Comparison of ENCODE assay signal across 22 cellular contexts in genomic region chr10:60769406-60769805, GRCh38.
"Had no signal": no experiment of that assay in that cellular context is flagged by ENCODE, and none has a peak within 500 bp of the region (broad histone marks: within the 10 kb centered on the region; RNA-seq: fewer than 3 reads in every experiment).

No MANE protein-coding gene starts in this region.

- H3K9me3 Mint-ChIP-seq: activated naive CD8-positive, alpha-beta T cell treated with anti-CD3 and anti-CD28 coated beads, Interleukin-2, amount 10 ng/mL, durations not matched to agents 7 days and 5 days; central memory CD8-positive, alpha-beta T cell; immature natural killer cell; natural killer cell; stimulated activated naive B cell treated with anti-CD40 and anti-IgM and Interleukin-4, amounts not matched to agents 10 μg/mL and 1 μg/mL and 100 μg/mL, for 72 hours; T-helper 2 cell treated with Interferon-gamma antibody and Interleukin-4, amounts not matched to agents 5 μg/mL and 100 μg/mL, for 36 hours had no signal

- H3K4me1 ChIP-seq: heart left ventricle, transverse colon had no signal

- H3K27me3 Mint-ChIP-seq: activated CD4-positive, alpha-beta T cell treated with anti-CD3 and anti-CD28 coated beads, Interleukin-2, amount 10 ng/mL, durations not matched to agents 7 days and 5 days; central memory CD8-positive, alpha-beta T cell; progenitor cell of endocrine pancreas had no signal

- H3K4me3 Mint-ChIP-seq: activated CD4-positive, alpha-beta T cell treated with anti-CD3 and anti-CD28 coated beads, Interleukin-2, amount 10 ng/mL, durations not matched to agents 7 days and 5 days; activated naive CD8-positive, alpha-beta T cell treated with anti-CD3 and anti-CD28 coated beads, Interleukin-2, amount 10 ng/mL, durations not matched to agents 7 days and 5 days; activated T-helper 1 cell treated with anti-CD3 and anti-CD28 coated beads, Interleukin-12 subunit alpha, Interleukin-12 subunit beta, Interleukin-2, Interleukin-4 antibody, amounts not matched to agents 30 ng/mL and 10 ng/mL and 1 ng/mL, durations not matched to agents 14 hours and 24 hours and 36 hours; central memory CD8-positive, alpha-beta T cell; immature natural killer cell; natural killer cell; stimulated activated naive B cell treated with anti-CD40 and anti-IgM and Interleukin-4, amounts not matched to agents 10 μg/mL and 1 μg/mL and 100 μg/mL, for 72 hours; T-helper 2 cell treated with Interferon-gamma antibody and Interleukin-4, amounts not matched to agents 5 μg/mL and 100 μg/mL, for 36 hours had no signal

- H3K36me3 Mint-ChIP-seq: activated naive CD8-positive, alpha-beta T cell treated with anti-CD3 and anti-CD28 coated beads, Interleukin-2, amount 10 ng/mL, durations not matched to agents 7 days and 5 days; immature natural killer cell; natural killer cell; stimulated activated naive B cell treated with anti-CD40 and anti-IgM and Interleukin-4, amounts not matched to agents 10 μg/mL and 1 μg/mL and 100 μg/mL, for 72 hours had no signal

- ATAC-seq: heart left ventricle, right cardiac atrium had no signal

- H3K27ac ChIP-seq: brain microvascular endothelial cell, heart left ventricle, skin epidermis, transverse colon had no signal

- H3K27me3 ChIP-seq: brain microvascular endothelial cell, heart left ventricle, transverse colon had no signal

- H3K4me3 ChIP-seq: heart left ventricle, skin epidermis, transverse colon had no signal

- H3K36me3 ChIP-seq: brain microvascular endothelial cell, heart left ventricle, transverse colon had no signal

- H3K9me3 ChIP-seq: heart left ventricle, transverse colon had no signal

- H3K4me1 Mint-ChIP-seq: immature natural killer cell, natural killer cell had no signal

- DNase-seq: activated CD8-positive, alpha-beta memory T cell treated with anti-CD3 and anti-CD28 coated beads for 24 hours; activated naive CD4-positive, alpha-beta T cell; activated naive CD8-positive, alpha-beta T cell treated with anti-CD3 and anti-CD28 coated beads, Interleukin-2, amount 10 ng/mL, durations not matched to agents 7 days and 5 days; anterior cingulate cortex; cortex of kidney; effector memory CD4-positive, alpha-beta T cell; heart left ventricle; natural killer cell; nucleus accumbens; right cardiac atrium; stimulated activated CD4-positive, alpha-beta T cell treated with anti-CD3 and anti-CD28 coated beads, Interleukin-15, amount 100 ng/mL, for 24 hours; stimulated activated CD4-positive, alpha-beta T cell treated with anti-CD3 and anti-CD28 coated beads, Interleukin-4, amount 100 ng/mL, for 1 hour; stimulated activated naive B cell treated with anti-CD40 and anti-IgM and Interleukin-4, amounts not matched to agents 10 μg/mL and 1 μg/mL and 100 μg/mL, for 72 hours; transverse colon had no signal

- H3K27ac Mint-ChIP-seq: activated CD4-positive, alpha-beta T cell treated with anti-CD3 and anti-CD28 coated beads, Interleukin-2, amount 10 ng/mL, durations not matched to agents 7 days and 5 days; activated naive CD8-positive, alpha-beta T cell treated with anti-CD3 and anti-CD28 coated beads, Interleukin-2, amount 10 ng/mL, durations not matched to agents 7 days and 5 days; activated T-helper 1 cell treated with anti-CD3 and anti-CD28 coated beads, Interleukin-12 subunit alpha, Interleukin-12 subunit beta, Interleukin-2, Interleukin-4 antibody, amounts not matched to agents 30 ng/mL and 10 ng/mL and 1 ng/mL, durations not matched to agents 14 hours and 24 hours and 36 hours; immature natural killer cell; natural killer cell; progenitor cell of endocrine pancreas; stimulated activated naive B cell treated with anti-CD40 and anti-IgM and Interleukin-4, amounts not matched to agents 10 μg/mL and 1 μg/mL and 100 μg/mL, for 72 hours; T-helper 2 cell treated with Interferon-gamma antibody and Interleukin-4, amounts not matched to agents 5 μg/mL and 100 μg/mL, for 36 hours had no signal
